Comparison of ENCODE assay signal across 33 cellular contexts in genomic region chr12:105423237-105423636, GRCh38.
"Had no signal": no experiment of that assay in that cellular context is flagged by ENCODE, and none has a peak within 500 bp of the region (broad histone marks: within the 10 kb centered on the region; RNA-seq: fewer than 3 reads in every experiment).

No MANE protein-coding gene starts in this region.

- H3K27ac ChIP-seq: adrenal gland, body of pancreas, SJSA1, WERI-Rb-1 had no signal

- H3K27me3 ChIP-seq: adrenal gland, body of pancreas, MG63, SJSA1 had no signal

- H3K4me1 ChIP-seq: adrenal gland, body of pancreas had no signal

- DNase-seq: activated CD4-positive, alpha-beta memory T cell treated with anti-CD3 and anti-CD28 coated beads, Interleukin-2, amount 10 ng/mL, durations not matched to agents 7 days and 5 days; activated CD4-positive, alpha-beta T cell treated with anti-CD3 and anti-CD28 coated beads for 1 hour; activated CD4-positive, alpha-beta T cell treated with anti-CD3 and anti-CD28 coated beads for 48 hours; activated CD4-positive, CD25-positive, alpha-beta regulatory T cell; activated CD8-positive, alpha-beta memory T cell treated with anti-CD3 and anti-CD28 coated beads for 24 hours; activated CD8-positive, alpha-beta memory T cell treated with anti-CD3 and anti-CD28 coated beads, Interleukin-2, amount 10 ng/mL, durations not matched to agents 7 days and 5 days; activated CD8-positive, alpha-beta memory T cell treated with anti-CD3 and anti-CD28 coated beads, Interleukin-2, amount 50 U/mL, for 48 hours; activated effector memory CD4-positive, alpha-beta T cell treated with anti-CD3 and anti-CD28 coated beads, Interleukin-2, amount 50 U/mL, for 16 hours; activated naive CD4-positive, alpha-beta T cell; activated naive CD4-positive, alpha-beta T cell treated with anti-CD3 and anti-CD28 coated beads, Interleukin-2, amount 50 U/mL, for 16 hours; activated naive CD8-positive, alpha-beta T cell treated with anti-CD3 and anti-CD28 coated beads, Interleukin-2, amount 10 ng/mL, durations not matched to agents 7 days and 5 days; activated T-cell treated with anti-CD3 and anti-CD28 coated beads, Interleukin-2, amount 50 U/mL, for 48 hours; adrenal gland; body of pancreas; caudate nucleus; cerebellar nuclear complex; KBM-7; MG63; NCI-H1048; NCI-H1417; NCI-H146; NCI-H187; NCI-H2029 treated with DMSO at 0.1 percent for 48 hours; NCI-H2107; NCI-H2171; NCI-H510A; NCI-H526; NCI-H748 treated with DMSO at 0.1 percent for 48 hours; OCI-M1; SHP77; T1000; WERI-Rb-1 had no signal

- H3K36me3 ChIP-seq: adrenal gland, MG63, SJSA1, WERI-Rb-1 had no signal

- H3K27ac Mint-ChIP-seq: activated CD4-positive, alpha-beta memory T cell treated with anti-CD3 and anti-CD28 coated beads, Interleukin-2, amount 10 ng/mL, durations not matched to agents 7 days and 5 days; activated CD8-positive, alpha-beta memory T cell treated with anti-CD3 and anti-CD28 coated beads, Interleukin-2, amount 10 ng/mL, durations not matched to agents 7 days and 5 days; activated naive CD8-positive, alpha-beta T cell treated with anti-CD3 and anti-CD28 coated beads, Interleukin-2, amount 10 ng/mL, durations not matched to agents 7 days and 5 days had no signal

- H3K4me3 ChIP-seq: adrenal gland, body of pancreas, MG63, SJSA1 had no signal

- ATAC-seq: activated CD8-positive, alpha-beta memory T cell treated with anti-CD3 and anti-CD28 coated beads, Interleukin-2, amount 10 ng/mL, durations not matched to agents 7 days and 5 days; body of pancreas had no signal

- H3K9me3 Mint-ChIP-seq: activated CD4-positive, alpha-beta memory T cell treated with anti-CD3 and anti-CD28 coated beads, Interleukin-2, amount 10 ng/mL, durations not matched to agents 7 days and 5 days; activated naive CD8-positive, alpha-beta T cell treated with anti-CD3 and anti-CD28 coated beads, Interleukin-2, amount 10 ng/mL, durations not matched to agents 7 days and 5 days had no signal

- H3K9me3 ChIP-seq: adrenal gland, body of pancreas, MG63, SJSA1 had no signal

- H3K4me3 Mint-ChIP-seq: activated CD4-positive, alpha-beta memory T cell treated with anti-CD3 and anti-CD28 coated beads, Interleukin-2, amount 10 ng/mL, durations not matched to agents 7 days and 5 days; activated CD8-positive, alpha-beta memory T cell treated with anti-CD3 and anti-CD28 coated beads, Interleukin-2, amount 10 ng/mL, durations not matched to agents 7 days and 5 days; activated naive CD8-positive, alpha-beta T cell treated with anti-CD3 and anti-CD28 coated beads, Interleukin-2, amount 10 ng/mL, durations not matched to agents 7 days and 5 days had no signal
